2 cellular contexts compared by ENCODE assay signal in the genomic region with DNA sequence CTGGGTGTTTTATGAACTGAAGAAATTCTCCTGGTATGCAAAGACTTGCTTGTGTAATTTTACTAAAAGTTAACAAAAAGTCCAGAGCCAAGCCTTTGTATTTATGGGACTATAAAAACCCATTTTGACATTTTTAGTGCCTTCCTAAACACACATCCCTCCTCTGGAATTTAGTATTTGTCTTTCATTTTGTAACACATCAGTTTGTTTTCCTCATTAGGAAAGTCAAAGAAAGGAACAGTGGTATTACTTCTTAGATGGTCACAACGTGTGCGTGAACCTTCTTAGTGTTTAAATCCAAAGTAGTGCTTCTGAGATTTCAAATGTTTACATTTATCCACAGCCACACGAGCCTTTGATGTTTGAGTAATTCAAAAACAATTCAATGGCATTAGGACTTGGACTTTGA.
TF ChIP-seq lines count a peak whose summit lies in the region.

No MANE protein-coding gene starts in this region.

TF ChIP-seq in IMR-90, 13 proteins besides CTCF, POLR2A, EP300 and RAD21 (continued from another document):
- TF ChIP-seq, protein P1, sequence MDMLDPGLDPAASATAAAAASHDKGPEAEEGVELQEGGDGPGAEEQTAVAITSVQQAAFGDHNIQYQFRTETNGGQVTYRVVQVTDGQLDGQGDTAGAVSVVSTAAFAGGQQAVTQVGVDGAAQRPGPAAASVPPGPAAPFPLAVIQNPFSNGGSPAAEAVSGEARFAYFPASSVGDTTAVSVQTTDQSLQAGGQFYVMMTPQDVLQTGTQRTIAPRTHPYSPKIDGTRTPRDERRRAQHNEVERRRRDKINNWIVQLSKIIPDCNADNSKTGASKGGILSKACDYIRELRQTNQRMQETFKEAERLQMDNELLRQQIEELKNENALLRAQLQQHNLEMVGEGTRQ (IDR thresholded peaks at IDR 0.05; ENCODE audit: low read depth, low read length), result no peak
- TF ChIP-seq CEBPB (IDR thresholded peaks at IDR 0.05; ENCODE audit: low read depth, low read length) (no peak), NFE2L2 (IDR thresholded peaks at IDR 0.05; ENCODE audit: low read depth, low read length) (no peak), RFX5 (IDR thresholded peaks at IDR 0.05; ENCODE audit: low read depth, low read length) (no peak), BHLHE40 (IDR thresholded peaks at IDR 0.05; ENCODE audit: low read depth, low read length) (no peak), SMC3 (IDR thresholded peaks at IDR 0.05; ENCODE audit: low read depth, low read length) (no peak), RCOR1 (IDR thresholded peaks at IDR 0.05; ENCODE audit: insufficient replicate concordance, low read length) (no peak)
- TF ChIP-seq, protein P2, sequence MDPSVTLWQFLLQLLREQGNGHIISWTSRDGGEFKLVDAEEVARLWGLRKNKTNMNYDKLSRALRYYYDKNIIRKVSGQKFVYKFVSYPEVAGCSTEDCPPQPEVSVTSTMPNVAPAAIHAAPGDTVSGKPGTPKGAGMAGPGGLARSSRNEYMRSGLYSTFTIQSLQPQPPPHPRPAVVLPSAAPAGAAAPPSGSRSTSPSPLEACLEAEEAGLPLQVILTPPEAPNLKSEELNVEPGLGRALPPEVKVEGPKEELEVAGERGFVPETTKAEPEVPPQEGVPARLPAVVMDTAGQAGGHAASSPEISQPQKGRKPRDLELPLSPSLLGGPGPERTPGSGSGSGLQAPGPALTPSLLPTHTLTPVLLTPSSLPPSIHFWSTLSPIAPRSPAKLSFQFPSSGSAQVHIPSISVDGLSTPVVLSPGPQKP (IDR thresholded peaks at IDR 0.05; ENCODE audit: borderline replicate concordance, low read depth, low read length), result no peak
TF ChIP-seq in IMR-90: peak in this region for 0.

TF ChIP-seq in SK-N-SH treated with all-trans-retinoic acid at 6 μM for 48 hours, 23 proteins besides CTCF, POLR2A, EP300 and RAD21 (continued from another document):
- TF ChIP-seq ZNF565 (CRISPR knock-in tag; conservative IDR thresholded peaks at IDR 0.05; ENCODE audit: low read depth) (no peak), CSDC2 (CRISPR knock-in tag; IDR thresholded peaks at IDR 0.05) (no peak), BACH2 (CRISPR knock-in tag; IDR thresholded peaks at IDR 0.05; ENCODE audit: borderline replicate concordance) (no peak), RARB (CRISPR knock-in tag; IDR thresholded peaks at IDR 0.05) (no peak), ISL1 (CRISPR knock-in tag; IDR thresholded peaks at IDR 0.05) (no peak), ZNF8 (CRISPR knock-in tag; IDR thresholded peaks at IDR 0.05) (no peak), SNAI2 (CRISPR knock-in tag; IDR thresholded peaks at IDR 0.05) (no peak), ARNTL (CRISPR knock-in tag; IDR thresholded peaks at IDR 0.05; ENCODE audit: borderline replicate concordance, low read depth) (no peak)
- TF ChIP-seq, protein P3, sequence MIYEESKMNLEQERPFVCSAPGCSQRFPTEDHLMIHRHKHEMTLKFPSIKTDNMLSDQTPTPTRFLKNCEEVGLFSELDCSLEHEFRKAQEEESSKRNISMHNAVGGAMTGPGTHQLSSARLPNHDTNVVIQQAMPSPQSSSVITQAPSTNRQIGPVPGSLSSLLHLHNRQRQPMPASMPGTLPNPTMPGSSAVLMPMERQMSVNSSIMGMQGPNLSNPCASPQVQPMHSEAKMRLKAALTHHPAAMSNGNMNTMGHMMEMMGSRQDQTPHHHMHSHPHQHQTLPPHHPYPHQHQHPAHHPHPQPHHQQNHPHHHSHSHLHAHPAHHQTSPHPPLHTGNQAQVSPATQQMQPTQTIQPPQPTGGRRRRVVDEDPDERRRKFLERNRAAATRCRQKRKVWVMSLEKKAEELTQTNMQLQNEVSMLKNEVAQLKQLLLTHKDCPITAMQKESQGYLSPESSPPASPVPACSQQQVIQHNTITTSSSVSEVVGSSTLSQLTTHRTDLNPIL (CRISPR knock-in tag; IDR thresholded peaks at IDR 0.05; ENCODE audit: low read depth), result no peak
- TF ChIP-seq, protein P4, sequence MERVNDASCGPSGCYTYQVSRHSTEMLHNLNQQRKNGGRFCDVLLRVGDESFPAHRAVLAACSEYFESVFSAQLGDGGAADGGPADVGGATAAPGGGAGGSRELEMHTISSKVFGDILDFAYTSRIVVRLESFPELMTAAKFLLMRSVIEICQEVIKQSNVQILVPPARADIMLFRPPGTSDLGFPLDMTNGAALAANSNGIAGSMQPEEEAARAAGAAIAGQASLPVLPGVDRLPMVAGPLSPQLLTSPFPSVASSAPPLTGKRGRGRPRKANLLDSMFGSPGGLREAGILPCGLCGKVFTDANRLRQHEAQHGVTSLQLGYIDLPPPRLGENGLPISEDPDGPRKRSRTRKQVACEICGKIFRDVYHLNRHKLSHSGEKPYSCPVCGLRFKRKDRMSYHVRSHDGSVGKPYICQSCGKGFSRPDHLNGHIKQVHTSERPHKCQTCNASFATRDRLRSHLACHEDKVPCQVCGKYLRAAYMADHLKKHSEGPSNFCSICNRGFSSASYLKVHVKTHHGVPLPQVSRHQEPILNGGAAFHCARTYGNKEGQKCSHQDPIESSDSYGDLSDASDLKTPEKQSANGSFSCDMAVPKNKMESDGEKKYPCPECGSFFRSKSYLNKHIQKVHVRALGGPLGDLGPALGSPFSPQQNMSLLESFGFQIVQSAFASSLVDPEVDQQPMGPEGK (CRISPR knock-in tag; IDR thresholded peaks at IDR 0.05; ENCODE audit: borderline replicate concordance), result no peak
- TF ChIP-seq, protein P5, sequence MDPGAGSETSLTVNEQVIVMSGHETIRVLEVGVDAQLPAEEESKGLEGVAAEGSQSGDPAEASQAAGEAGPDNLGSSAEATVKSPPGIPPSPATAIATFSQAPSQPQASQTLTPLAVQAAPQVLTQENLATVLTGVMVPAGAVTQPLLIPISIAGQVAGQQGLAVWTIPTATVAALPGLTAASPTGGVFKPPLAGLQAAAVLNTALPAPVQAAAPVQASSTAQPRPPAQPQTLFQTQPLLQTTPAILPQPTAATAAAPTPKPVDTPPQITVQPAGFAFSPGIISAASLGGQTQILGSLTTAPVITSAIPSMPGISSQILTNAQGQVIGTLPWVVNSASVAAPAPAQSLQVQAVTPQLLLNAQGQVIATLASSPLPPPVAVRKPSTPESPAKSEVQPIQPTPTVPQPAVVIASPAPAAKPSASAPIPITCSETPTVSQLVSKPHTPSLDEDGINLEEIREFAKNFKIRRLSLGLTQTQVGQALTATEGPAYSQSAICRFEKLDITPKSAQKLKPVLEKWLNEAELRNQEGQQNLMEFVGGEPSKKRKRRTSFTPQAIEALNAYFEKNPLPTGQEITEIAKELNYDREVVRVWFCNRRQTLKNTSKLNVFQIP (CRISPR knock-in tag; IDR thresholded peaks at IDR 0.05; ENCODE audit: borderline replicate concordance, low read depth), result no peak
